ENCODE assay signal across 19 cellular contexts in genomic region chr19:56993851-56994250, GRCh38.
DNase-seq lines count a peak whose midpoint lies in the region; ATAC-seq, FAIRE-seq and TF ChIP-seq lines count a peak whose summit lies in the region.
"Had no signal": no experiment of that assay in that cellular context is flagged by ENCODE, and none has a peak within 500 bp of the region (broad histone marks: within the 10 kb centered on the region; RNA-seq: fewer than 3 reads in every experiment).

No MANE protein-coding gene starts in this region.

- H3K4me3 ChIP-seq in bronchial epithelial cell (ENCODE audit: low read depth, low read length) (no peak overlapping the region), ovary (no peak overlapping the region), testis (no peak overlapping the region)
- H3K4me3 ChIP-seq: BLaER1 treated with 17β-estradiol and CSF1 and Interleukin-3, amounts not matched to agents 10 nM and 100 nM; GM12878; GM23338 had no signal

- no peak for TF ChIP-seq CTCF in bronchial epithelial cell (IDR thresholded peaks at IDR 0.05; ENCODE audit: insufficient read depth, low read length, severe bottlenecking)
- TF ChIP-seq CTCF in ovary (IDR thresholded peaks at IDR 0.05): no peak
- no peak for TF ChIP-seq CTCF in testis (IDR thresholded peaks at IDR 0.05)

- H3K4me1 ChIP-seq in ovary (ENCODE audit: insufficient read depth) (peaks cover 17% of the 10 kb centered on the region), testis (peaks cover 34% of the 10 kb centered on the region)

- DNase-seq in bronchial epithelial cell (ENCODE audit: low read depth): no peak
- DNase-seq in medulla oblongata (ENCODE audit: extremely low spot score): peak; percentile 38
- DNase-seq in ovary: peak in 1 of 5 donors; percentile 29
- DNase-seq in testis: peak; percentile 71
- no peak for DNase-seq in stimulated activated CD4-positive, alpha-beta T cell treated with anti-CD3 and anti-CD28 coated beads, Interleukin-4, amount 100 ng/mL, for 4 hours
- no peak for DNase-seq in activated gamma-delta T cell (lab: John Stamatoyannopoulos, UW)
- DNase-seq: Calu3; CD8-positive, alpha-beta T cell; DMS 273 treated with DMSO at 0.1 percent for 48 hours; DMS53; DND-41; EL; HCEC 1CT had no signal

- no peaks in the 10 kb centered on the region for H3K27me3 ChIP-seq in bronchial epithelial cell (ENCODE audit: control insufficient read depth, insufficient read depth, low read length)
- H3K27me3 ChIP-seq in ovary: no peaks in the 10 kb centered on the region
- H3K27me3 ChIP-seq in testis: no peaks in the 10 kb centered on the region
- H3K27me3 ChIP-seq: BLaER1 treated with 17β-estradiol and CSF1 and Interleukin-3, amounts not matched to agents 10 nM and 100 nM had no signal

- TF ChIP-seq EP300 in ovary (IDR thresholded peaks at IDR 0.05): no peak

- 65 to 68% (median 67%) methylated on average over 8 of the region's 8 CpGs for WGBS in ovary, 3 donors
- WGBS in testis, 2 donors: 48 to 65% methylated on average over 8 of the region's 8 CpGs

- intact Hi-C loops in ovary (cut with DNase I) (no loop called here), testis (cut with DNase I; ENCODE audit: low total_unique reads) (no loop called here)

- no peaks in the 10 kb centered on the region for H3K9me3 ChIP-seq in ovary
- no peaks in the 10 kb centered on the region for H3K9me3 ChIP-seq in testis

- no peak for TF ChIP-seq POLR2A in ovary (IDR thresholded peaks at IDR 0.05)
- TF ChIP-seq POLR2A in testis (IDR thresholded peaks at IDR 0.05): no peak

- H3K36me3 ChIP-seq in bronchial epithelial cell (ENCODE audit: control insufficient read depth, insufficient read depth, low read length): no peaks in the 10 kb centered on the region
- no peaks in the 10 kb centered on the region for H3K36me3 ChIP-seq in ovary
- H3K36me3 ChIP-seq in testis (ENCODE audit: low read depth, missing control alignments): no peaks in the 10 kb centered on the region
- H3K36me3 ChIP-seq: BLaER1 treated with 17β-estradiol and CSF1 and Interleukin-3, amounts not matched to agents 10 nM and 100 nM had no signal

- no peak for ATAC-seq in GM18873 (IDR thresholded peaks at IDR 0.05; ENCODE audit: low FRiP score, unreplicated experiment)
- ATAC-seq: CD8-positive, alpha-beta T cell; GM12878; GM23338; HepG2 had no signal

- FAIRE-seq in bronchial epithelial cell (lab: Jason Lieb, UNC): peak; percentile 75
- FAIRE-seq: GM12878, H54, HepG2 had no signal

- H3K27ac ChIP-seq in ovary (peak overlapping the region; percentile 55 to 94), testis (peak overlapping the region; percentile 69 to 84)
- H3K27ac ChIP-seq: BLaER1 treated with 17β-estradiol and CSF1 and Interleukin-3, amounts not matched to agents 10 nM and 100 nM had no signal

Comparison
In these comparisons a context has a peak if more than half of its experiments do, and no peak if none do; other contexts are left out.
1. DNase-seq: peak in medulla oblongata (single experiment) and testis (single experiment); none in bronchial epithelial cell (single experiment), stimulated activated CD4-positive, alpha-beta T cell treated with anti-CD3 and anti-CD28 coated beads, Interleukin-4, amount 100 ng/mL, for 4 hours (0 of 2) and activated gamma-delta T cell (single experiment).